ENCODE assay signal across 15 cellular contexts in the genomic region with DNA sequence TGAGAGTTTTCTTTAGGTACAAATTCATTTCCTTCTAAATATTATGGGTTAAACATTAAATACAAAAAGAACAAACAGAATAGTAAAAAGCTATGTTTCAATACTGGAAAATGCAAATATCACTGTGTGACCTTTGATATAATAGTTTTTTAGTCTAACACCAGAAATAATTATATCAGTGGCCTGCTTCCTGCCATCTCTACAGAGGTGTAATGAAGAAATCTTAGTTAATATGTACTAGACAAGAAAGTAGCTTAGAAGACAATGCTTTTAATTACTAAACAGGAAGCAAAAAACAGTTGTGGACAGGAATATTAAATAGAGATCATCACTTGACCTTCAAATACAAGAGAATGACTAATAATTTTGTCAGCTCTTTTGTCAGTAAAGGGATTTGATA. TPM values are rescaled to one million over a fixed set of nuclear protein-coding genes. Genes with fewer than 3 reads are reported as not detected.
A peak's percentile ranks its signal among the peaks of the same experiment; 100 is the strongest.
DNase-seq lines count a peak whose midpoint lies in the region; ATAC-seq and TF ChIP-seq lines count a peak whose summit lies in the region.
"Had no signal": no experiment of that assay in that cellular context is flagged by ENCODE, and none has a peak within 500 bp of the region (broad histone marks: within the 10 kb centered on the region; RNA-seq: fewer than 3 reads in every experiment).

No MANE protein-coding gene starts in this region.

- H3K27ac Mint-ChIP-seq in T-helper 17 cell: peak overlapping the region; percentile 21
- H3K27ac Mint-ChIP-seq: neural progenitor cell had no signal

- H3K9me3 ChIP-seq in T-helper 17 cell (ENCODE audit: control insufficient read depth, low read length, poor library complexity, severe bottlenecking): no peaks in the 10 kb centered on the region
- H3K9me3 ChIP-seq: ascending aorta; BLaER1 treated with 17β-estradiol and CSF1 and Interleukin-3, amounts not matched to agents 10 nM and 100 nM had no signal

- DNase-seq in T-helper 17 cell: no peak
- DNase-seq in GM10266 (ENCODE audit: extremely low spot score): no peak
- no peak for DNase-seq in kidney glomerular epithelial cell (lab: John Stamatoyannopoulos, UW)
- DNase-seq in H4 (ENCODE audit: low spot score): no peak
- no peak for DNase-seq in NCI-H146 (lab: John Stamatoyannopoulos, UW)
- DNase-seq: activated CD4-positive, alpha-beta T cell treated with anti-CD3 and anti-CD28 coated beads for 4 hours; activated T-cell treated with anti-CD3 and anti-CD28 coated beads, Interleukin-2, amount 50 U/mL, for 48 hours; NCI-H1417 treated with DMSO at 0.1 percent for 48 hours had no signal

- no peak overlapping the region for H3K4me3 Mint-ChIP-seq in T-helper 17 cell
- H3K4me3 Mint-ChIP-seq: neural progenitor cell had no signal

- no peak for TF ChIP-seq CTCF in GM10266 (IDR thresholded peaks at IDR 0.05; ENCODE audit: control insufficient read depth, insufficient read depth, low read depth, missing control alignments)

- ATAC-seq in GM18870 (IDR thresholded peaks at IDR 0.05; ENCODE audit: unreplicated experiment): peak; percentile 95
- ATAC-seq in GM21390 (IDR thresholded peaks at IDR 0.05; ENCODE audit: unreplicated experiment): peak; percentile 92
- ATAC-seq in HG03064 (IDR thresholded peaks at IDR 0.05; ENCODE audit: low read depth, unreplicated experiment): peak; percentile 95
- no peak for ATAC-seq in T-helper 17 cell

- no peaks in the 10 kb centered on the region for H3K27me3 Mint-ChIP-seq in T-helper 17 cell

- no peaks in the 10 kb centered on the region for H3K36me3 Mint-ChIP-seq in T-helper 17 cell (ENCODE audit: low read depth)
- H3K36me3 Mint-ChIP-seq: neural progenitor cell had no signal

- H3K4me1 Mint-ChIP-seq in T-helper 17 cell: peaks cover 7% of the 10 kb centered on the region

RNA-seq across cellular contexts. Expression of gene LRRN3, which starts 47.4 kb away (rescaled TPM):
- total RNA-seq in T-helper 17 cell: 10 to 100 TPM in 1 of 2 donors, 1 to 10 TPM in 1; 1.9 to 16.0 TPM
- total RNA-seq in H4 (2014; rRNA removed; shearing (Covaris generic)): 0.02 and 0.18 TPM in 2 replicates
- total RNA-seq: lung microvascular endothelial cell had no signal
